19 cellular contexts compared by ENCODE assay signal in genomic region chr7:1388021-1388704, GRCh38.
"Had no signal": no experiment of that assay in that cellular context is flagged by ENCODE, and none has a peak within 500 bp of the region (broad histone marks: within the 10 kb centered on the region; RNA-seq: fewer than 3 reads in every experiment).

No MANE protein-coding gene starts in this region.

- H3K27ac ChIP-seq: heart left ventricle, neutrophil, right atrium auricular region, sigmoid colon, skin epidermis, uterus had no signal

- H3K4me1 ChIP-seq: heart left ventricle, right atrium auricular region, sigmoid colon, uterus had no signal

- H3K9me3 ChIP-seq: neutrophil, uterus had no signal

- H3K36me3 ChIP-seq: heart left ventricle, neutrophil, right atrium auricular region, sigmoid colon, uterus had no signal

- H3K4me3 ChIP-seq: heart left ventricle, right atrium auricular region, sigmoid colon, skin epidermis, uterus had no signal

- DNase-seq: effector memory CD4-positive, alpha-beta T cell; hippocampal formation; kidney glomerular epithelial cell; mammary epithelial cell; naive thymus-derived CD8-positive, alpha-beta T cell; sigmoid colon; stimulated activated CD4-positive, alpha-beta T cell treated with anti-CD3 and anti-CD28 coated beads, Interleukin-2, amount 100 ng/mL, for 24 hours; stimulated activated CD4-positive, alpha-beta T cell treated with anti-CD3 and anti-CD28 coated beads, Interleukin-4, amount 100 ng/mL, for 4 hours; stimulated activated naive B cell treated with anti-CD40 and anti-IgM and Interleukin-4, amounts not matched to agents 10 μg/mL and 1 μg/mL and 100 μg/mL, for 72 hours; stimulated activated naive CD8-positive, alpha-beta T cell treated with anti-CD3 and anti-CD28 coated beads, Interleukin-15, amount 100 ng/mL, for 72 hours; uterus had no signal

- FAIRE-seq: endometrium, frontal cortex, islet of Langerhans had no signal

- H3K27me3 ChIP-seq: right atrium auricular region, uterus had no signal

- ATAC-seq: esophagus mucosa; heart left ventricle; naive thymus-derived CD8-positive, alpha-beta T cell; stimulated activated naive B cell treated with anti-CD40 and anti-IgM and Interleukin-4, amounts not matched to agents 10 μg/mL and 1 μg/mL and 100 μg/mL, for 72 hours; stimulated activated naive CD8-positive, alpha-beta T cell treated with anti-CD3 and anti-CD28 coated beads, Interleukin-15, amount 100 ng/mL, for 72 hours had no signal
